Comparison of ENCODE assay signal across 21 cellular contexts in genomic region chr10:11483189-11484148, GRCh38.
A peak's percentile ranks its signal among the peaks of the same experiment; 100 is the strongest.
DNase-seq lines count a peak whose midpoint lies in the region; ATAC-seq lines count a peak whose summit lies in the region.
"Had no signal": no experiment of that assay in that cellular context is flagged by ENCODE, and none has a peak within 500 bp of the region (broad histone marks: within the 10 kb centered on the region; RNA-seq: fewer than 3 reads in every experiment).

No MANE protein-coding gene starts in this region.

- peak; percentile 53 for DNase-seq in COLO829 (ENCODE audit: low spot score)
- DNase-seq in HAP-1 (ENCODE audit: low spot score in 2 of 2) = peak; percentile 42 to 90
- peak; percentile 72 for DNase-seq in SK-MEL-5 (ENCODE audit: low read depth, low spot score)
- DNase-seq in left lobe of liver (ENCODE audit: low spot score) = no peak
- DNase-seq in germinal center (ENCODE audit: low spot score) = no peak
- DNase-seq in NCI-H146 (lab: John Stamatoyannopoulos, UW) = no peak
- no peak for DNase-seq in midbrain (lab: John Stamatoyannopoulos, UW)
- DNase-seq in mesendoderm = no peak
- DNase-seq: activated CD4-positive, alpha-beta T cell treated with anti-CD3 and anti-CD28 coated beads, Interleukin-2, amount 50 U/mL, for 1 hour; CD4-positive, alpha-beta T cell; DMS153; effector memory CD8-positive, alpha-beta T cell; lower lobe of right lung; NCI-H1694; NCI-H2171 treated with DMSO at 0.1 percent for 48 hours; NCI-H526; small intestine; stimulated activated CD4-positive, alpha-beta T cell treated with anti-CD3 and anti-CD28 coated beads, Interleukin-2, amount 100 ng/mL, for 24 hours; T-cell had no signal

- H3K18ac ChIP-seq in mesendoderm (ENCODE audit: low read length) = no peak overlapping the region

- no peak overlapping the region for H2BK5ac ChIP-seq in mesendoderm (ENCODE audit: low read length)

- H3K79me2 ChIP-seq in mesendoderm (ENCODE audit: control insufficient read depth, insufficient read depth, low read length) = no peaks in the 10 kb centered on the region

- H3K4me3 ChIP-seq in HAP-1 = no peak overlapping the region
- H3K4me3 ChIP-seq in mesendoderm (ENCODE audit: low read length) = no peak overlapping the region
- H3K4me3 ChIP-seq: lower lobe of right lung had no signal

- no peak overlapping the region for H3K4ac ChIP-seq in mesendoderm (ENCODE audit: low read depth, low read length)

- H3K27ac ChIP-seq in mesendoderm (ENCODE audit: low read depth, low read length) = no peak overlapping the region
- H3K27ac ChIP-seq: lower lobe of right lung had no signal

- H3K4me2 ChIP-seq in mesendoderm (ENCODE audit: low read length) = no peak overlapping the region

- in situ Hi-C loops in HAP-1 (cut with MboI; ENCODE audit: low sequenced_read_pairs) = no loop called here
- in situ Hi-C loops in SK-MEL-5 (cut with HindIII; ENCODE audit: low pct_unique_long_range_greater_than_20kb, low sequenced_read_pairs) = no loop called here

- H3K27me3 ChIP-seq in HAP-1 (ENCODE audit: low read depth) (no peaks in the 10 kb centered on the region), mesendoderm (ENCODE audit: insufficient read depth, low read length, poor library complexity) (no peaks in the 10 kb centered on the region)

- H3K36me3 ChIP-seq in HAP-1 (replicated peaks) = peaks cover 3% of the 10 kb centered on the region; the same call in 1 of the 2 replicates
- H3K36me3 ChIP-seq in mesendoderm (ENCODE audit: control insufficient read depth, insufficient read depth, low read length) = no peaks in the 10 kb centered on the region

- no peak overlapping the region for H3K9ac ChIP-seq in mesendoderm (ENCODE audit: low read length)

- H3K23ac ChIP-seq in mesendoderm (ENCODE audit: low read length) = no peak overlapping the region

- H3K56ac ChIP-seq in mesendoderm (ENCODE audit: low read length) = no peak overlapping the region

- no peaks in the 10 kb centered on the region for H3K79me1 ChIP-seq in mesendoderm (ENCODE audit: low read length)

- H4K5ac ChIP-seq in mesendoderm (ENCODE audit: low read length) = no peak overlapping the region

- no CpG with 5 or more reads among the region's 6 CpGs for WGBS in mesendoderm (ENCODE audit: extremely low coverage, insufficient coverage, low lambda C conversion rate)

- H4K8ac ChIP-seq in mesendoderm (ENCODE audit: low read depth, low read length) = no peak overlapping the region

- no peak overlapping the region for H2BK120ac ChIP-seq in mesendoderm (ENCODE audit: low read depth, low read length)

- H2BK15ac ChIP-seq in mesendoderm (replicated peaks; ENCODE audit: low read depth) = no peak overlapping the region

- H3K4me1 ChIP-seq in HAP-1 (peaks cover 6% of the 10 kb centered on the region), mesendoderm (ENCODE audit: control insufficient read depth, low read depth, low read length) (no peaks in the 10 kb centered on the region)
- H3K4me1 ChIP-seq: lower lobe of right lung had no signal

- peak; percentile 14 for ATAC-seq in left lobe of liver
- ATAC-seq: effector memory CD8-positive, alpha-beta T cell; lower lobe of right lung; Right ventricle myocardium inferior; stimulated activated effector memory CD8-positive, alpha-beta T cell treated with anti-CD3 and anti-CD28 coated beads, Interleukin-12 subunit alpha, Interleukin-12 subunit beta, amount 100 ng/mL, for 72 hours; T-cell had no signal

- H3K9me3 ChIP-seq in HAP-1 = no peaks in the 10 kb centered on the region
- H3K9me3 ChIP-seq: lower lobe of right lung had no signal

- no peak overlapping the region for H2AK5ac ChIP-seq in mesendoderm (ENCODE audit: low read length)

Comparison
In these comparisons a context has a peak if more than half of its experiments do, and no peak if none do; other contexts are left out.
1. DNase-seq: peak in COLO829 (single experiment), HAP-1 (2 of 2) and SK-MEL-5 (single experiment); none in left lobe of liver (single experiment), germinal center (single experiment), NCI-H146 (single experiment), midbrain (single experiment) and mesendoderm (single experiment).